ENCODE assay signal across 11 cellular contexts in the genomic region with DNA sequence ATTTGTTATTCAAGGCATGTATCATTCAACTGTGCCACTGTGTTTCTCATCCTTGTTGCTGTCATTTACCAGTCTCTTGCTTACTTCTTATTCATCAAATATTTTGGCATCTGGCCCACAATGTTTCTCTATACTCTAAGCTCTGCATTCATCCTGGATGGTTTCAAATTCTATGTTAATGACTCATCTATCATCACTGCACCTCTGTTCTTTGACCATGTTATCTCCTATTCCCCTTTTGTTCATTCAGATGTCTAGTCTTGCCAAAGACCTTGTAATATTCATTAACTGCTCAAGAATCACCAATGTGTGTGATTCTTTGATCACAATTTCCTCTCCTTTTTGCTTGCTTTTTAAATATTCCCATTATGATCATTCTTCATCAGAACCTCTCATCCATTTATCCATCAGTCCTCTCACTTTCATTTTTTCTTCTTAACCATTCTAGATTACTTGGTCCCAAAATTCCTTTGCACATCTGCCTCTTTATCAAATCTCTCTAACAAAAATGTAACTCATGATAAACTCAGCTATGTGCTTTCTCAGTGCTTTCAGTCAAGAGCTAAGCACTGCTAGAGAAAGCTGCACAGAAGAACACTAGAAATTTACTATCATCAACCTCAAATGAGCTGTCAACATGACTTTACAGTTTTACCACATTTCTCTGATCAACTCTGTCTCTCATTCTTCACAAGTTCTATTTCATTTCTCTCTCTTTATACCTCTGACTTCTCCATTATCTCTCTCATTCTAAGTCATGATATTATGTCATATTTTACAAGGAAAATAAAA. TPM values are rescaled to one million over a fixed set of nuclear protein-coding genes. Genes with fewer than 3 reads are reported as not detected.
DNase-seq lines count a peak whose midpoint lies in the region; ATAC-seq and TF ChIP-seq lines count a peak whose summit lies in the region.
"Had no signal": no experiment of that assay in that cellular context is flagged by ENCODE, and none has a peak within 500 bp of the region (broad histone marks: within the 10 kb centered on the region; RNA-seq: fewer than 3 reads in every experiment).

No MANE protein-coding gene starts in this region.

- TF ChIP-seq CTCF in AG10803 (conservative IDR thresholded peaks at IDR 0.05; ENCODE audit: low read length) (no peak), spleen (IDR thresholded peaks at IDR 0.05 in 8 of 11, conservative IDR thresholded peaks at IDR 0.05 in 3 of 11) (no peak)

- no peak for TF ChIP-seq POLR2A in spleen (IDR thresholded peaks at IDR 0.05)

- H3K36me3 ChIP-seq in mesendoderm (ENCODE audit: control insufficient read depth, insufficient read depth, low read length) (no peaks in the 10 kb centered on the region), spleen (no peaks in the 10 kb centered on the region)
- H3K36me3 ChIP-seq: ovary had no signal

- no peak overlapping the region for H3K18ac ChIP-seq in mesendoderm (ENCODE audit: low read length)

- no peaks in the 10 kb centered on the region for H3K79me2 ChIP-seq in mesendoderm (ENCODE audit: control insufficient read depth, insufficient read depth, low read length)

- peak; percentile 30 for DNase-seq in AG10803 (ENCODE audit: low read depth)
- peak; percentile 13 for DNase-seq in fibroblast of the conjunctiva (ENCODE audit: low read depth)
- DNase-seq in mesendoderm: no peak
- DNase-seq in Kasumi-1 (lab: John Stamatoyannopoulos, UW): no peak
- no peak for DNase-seq in spleen
- DNase-seq: amniotic stem cell, NCI-H1048, ovary had no signal

- H4K5ac ChIP-seq in mesendoderm (ENCODE audit: low read length): no peak overlapping the region

- no peak overlapping the region for H2BK120ac ChIP-seq in mesendoderm (ENCODE audit: low read depth, low read length)

- no peaks in the 10 kb centered on the region for H3K27me3 ChIP-seq in mesendoderm (ENCODE audit: insufficient read depth, low read length, poor library complexity)
- H3K27me3 ChIP-seq in spleen (replicated peaks in 1 of 7): no peaks in the 10 kb centered on the region
- H3K27me3 ChIP-seq: ovary had no signal

- no peak overlapping the region for H3K4me2 ChIP-seq in mesendoderm (ENCODE audit: low read length)

- H3K56ac ChIP-seq in mesendoderm (ENCODE audit: low read length): no peak overlapping the region

- no peaks in the 10 kb centered on the region for H3K4me1 ChIP-seq in mesendoderm (ENCODE audit: control insufficient read depth, low read depth, low read length)
- H3K4me1 ChIP-seq in spleen: peaks cover 0 to 24% (median 11%) of the 10 kb centered on the region in 6 donors

- H3K27ac ChIP-seq in mesendoderm (ENCODE audit: low read depth, low read length) (no peak overlapping the region), spleen (no peak overlapping the region)
- H3K27ac ChIP-seq: ovary had no signal

- no peak overlapping the region for H2BK5ac ChIP-seq in mesendoderm (ENCODE audit: low read length)

- H3K4ac ChIP-seq in mesendoderm (ENCODE audit: low read depth, low read length): no peak overlapping the region

- H3K23ac ChIP-seq in mesendoderm (ENCODE audit: low read length): no peak overlapping the region

- no peak overlapping the region for H2AK5ac ChIP-seq in mesendoderm (ENCODE audit: low read length)

- H3K9ac ChIP-seq in mesendoderm (ENCODE audit: low read length): no peak overlapping the region

- no peak overlapping the region for H2BK15ac ChIP-seq in mesendoderm (replicated peaks; ENCODE audit: low read depth)

- H3K9me3 ChIP-seq in spleen: no peaks in the 10 kb centered on the region
- H3K9me3 ChIP-seq: ovary had no signal

- intact Hi-C loops in spleen (cut with DNase I; ENCODE audit: low total_unique reads): no loop called here

- no peak overlapping the region for H4K8ac ChIP-seq in mesendoderm (ENCODE audit: low read depth, low read length)

- H3K4me3 ChIP-seq in AG10803 (ENCODE audit: low read length): no peak overlapping the region
- H3K4me3 ChIP-seq in mesendoderm (ENCODE audit: low read length): no peak overlapping the region
- no peak overlapping the region for H3K4me3 ChIP-seq in spleen
- H3K4me3 ChIP-seq: ovary had no signal

- peaks cover 4% of the 10 kb centered on the region for H3K79me1 ChIP-seq in mesendoderm (ENCODE audit: low read length)

- peak; percentile 21 for ATAC-seq in GM19452 (IDR thresholded peaks at IDR 0.05; ENCODE audit: unreplicated experiment)
- ATAC-seq in SK-N-SH treated with all-trans-retinoic acid at 6 μM for 48 hours: peak; percentile 87
- no peak for ATAC-seq in GM21515 (IDR thresholded peaks at IDR 0.05; ENCODE audit: unreplicated experiment)

TF ChIP-seq in SK-N-SH treated with all-trans-retinoic acid at 6 μM for 48 hours, 23 proteins besides CTCF, POLR2A, EP300 and RAD21:
- TF ChIP-seq, protein P1, sequence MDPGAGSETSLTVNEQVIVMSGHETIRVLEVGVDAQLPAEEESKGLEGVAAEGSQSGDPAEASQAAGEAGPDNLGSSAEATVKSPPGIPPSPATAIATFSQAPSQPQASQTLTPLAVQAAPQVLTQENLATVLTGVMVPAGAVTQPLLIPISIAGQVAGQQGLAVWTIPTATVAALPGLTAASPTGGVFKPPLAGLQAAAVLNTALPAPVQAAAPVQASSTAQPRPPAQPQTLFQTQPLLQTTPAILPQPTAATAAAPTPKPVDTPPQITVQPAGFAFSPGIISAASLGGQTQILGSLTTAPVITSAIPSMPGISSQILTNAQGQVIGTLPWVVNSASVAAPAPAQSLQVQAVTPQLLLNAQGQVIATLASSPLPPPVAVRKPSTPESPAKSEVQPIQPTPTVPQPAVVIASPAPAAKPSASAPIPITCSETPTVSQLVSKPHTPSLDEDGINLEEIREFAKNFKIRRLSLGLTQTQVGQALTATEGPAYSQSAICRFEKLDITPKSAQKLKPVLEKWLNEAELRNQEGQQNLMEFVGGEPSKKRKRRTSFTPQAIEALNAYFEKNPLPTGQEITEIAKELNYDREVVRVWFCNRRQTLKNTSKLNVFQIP (CRISPR knock-in tag; IDR thresholded peaks at IDR 0.05; ENCODE audit: borderline replicate concordance, low read depth): no peak
- TF ChIP-seq ISL1 (CRISPR knock-in tag; IDR thresholded peaks at IDR 0.05): peak; percentile 45

RNA-seq across cellular contexts. Expression of a gene that starts 54.4 kb away (rescaled TPM):
- 17.3 TPM for polyA plus RNA-seq in mesendoderm (2013, experiment 1 of 2)
- polyA plus RNA-seq in mesendoderm (2013, experiment 2 of 2): 16.8 TPM
- 10 to 100 TPM; 55.6 to 93.0 (median 73.4) TPM for total RNA-seq in spleen
- polyA plus RNA-seq in spleen: 10 to 100 TPM; 21.0 to 32.5 (median 31.0) TPM

Comparison
In these comparisons a context has a peak if more than half of its experiments do, and no peak if none do; other contexts are left out.
1. DNase-seq: peak in AG10803 (single experiment) and fibroblast of the conjunctiva (single experiment); none in mesendoderm (single experiment), Kasumi-1 (0 of 2) and spleen (single experiment).